In genomic region chr2:151771599-151772358, GRCh38 we compare ENCODE assay signal across 10 cellular contexts. TPM values are rescaled to one million over a fixed set of nuclear protein-coding genes. Genes with fewer than 3 reads are reported as not detected.
DNase-seq lines count a peak whose midpoint lies in the region; ATAC-seq, FAIRE-seq and TF ChIP-seq lines count a peak whose summit lies in the region.
"Had no signal": no experiment of that assay in that cellular context is flagged by ENCODE, and none has a peak within 500 bp of the region (broad histone marks: within the 10 kb centered on the region; RNA-seq: fewer than 3 reads in every experiment).

No MANE protein-coding gene starts in this region.

- TF ChIP-seq RAD21 in HepG2 (CRISPR knock-in tag; IDR thresholded peaks at IDR 0.05) = no peak

- no peak overlapping the region for H3K27ac ChIP-seq in HepG2 (ENCODE audit: extremely low read length, insufficient read depth, low read length)

- WGBS in HepG2 (ENCODE audit: low lambda C conversion rate) = 90% methylated on average over 10 of the region's 10 CpGs

- intact Hi-C loops in HepG2 (cut with micrococcal nuclease; ENCODE audit: unreplicated experiment) = no loop called here

- no peaks in the 10 kb centered on the region for H3K27me3 ChIP-seq in HepG2 (ENCODE audit: control insufficient read depth in 1 of 2, insufficient read depth in 2 of 2, low read length in 2 of 2)
- H3K27me3 ChIP-seq: uterus had no signal

- H3K27ac Mint-ChIP-seq in T-helper 17 cell = no peak overlapping the region
- H3K27ac Mint-ChIP-seq: activated naive CD4-positive, alpha-beta T cell treated with anti-CD3 and anti-CD28 coated beads for 36 hours had no signal

- H3K4me1 Mint-ChIP-seq in T-helper 17 cell = peaks cover 3% of the 10 kb centered on the region

- CTCF ChIA-PET in HepG2 (lab: Yijun Ruan, JAX; ENCODE audit: low intra/inter-chr PET ratio, low total read pairs) = no interaction called here

- no peak for TF ChIP-seq CTCF in HepG2 (CRISPR knock-in tag; IDR thresholded peaks at IDR 0.05)

- no peaks in the 10 kb centered on the region for H3K27me3 Mint-ChIP-seq in T-helper 17 cell

- H3K36me3 ChIP-seq in HepG2 (replicated peaks in 1 of 2; ENCODE audit: control insufficient read depth in 1 of 2, insufficient read depth in 2 of 2, low read length in 2 of 2) = no peaks in the 10 kb centered on the region
- H3K36me3 ChIP-seq: uterus had no signal

- H3K9ac ChIP-seq in HepG2 (ENCODE audit: insufficient read depth, low read depth, low read length) = no peak overlapping the region

- H2AFZ ChIP-seq in HepG2 (ENCODE audit: low read length) = no peak overlapping the region

- no peaks in the 10 kb centered on the region for H3K79me2 ChIP-seq in HepG2 (ENCODE audit: insufficient read depth, low read length)

- no peaks in the 10 kb centered on the region for H3K4me1 ChIP-seq in HepG2 (ENCODE audit: insufficient read depth, low read length)

- no peak overlapping the region for H3K4me3 ChIP-seq in HepG2 (replicated peaks in 1 of 3; ENCODE audit: insufficient read depth in 1 of 3, low read depth in 2 of 3, low read length in 3 of 3)
- H3K4me3 ChIP-seq: uterus had no signal

- no peak for FAIRE-seq in HepG2 (lab: Jason Lieb, UNC)

- no peaks in the 10 kb centered on the region for H3K9me3 ChIP-seq in T-helper 17 cell (ENCODE audit: control insufficient read depth, low read length, poor library complexity, severe bottlenecking)
- H3K9me3 ChIP-seq in HepG2 (ENCODE audit: low read length) = no peaks in the 10 kb centered on the region
- H3K9me3 ChIP-seq: uterus had no signal

- TF ChIP-seq POLR2A in HepG2 (IDR thresholded peaks at IDR 0.05; ENCODE audit: insufficient read depth in 1 of 2, low read depth in 2 of 2, low read length in 2 of 2) = no peak

- no TSS peak for BruUV-seq in HepG2 (replicated peaks; lab: Mats Ljungman, UMichigan)

- DNase-seq in T-helper 17 cell (no peak), pons (ENCODE audit: low spot score) (peak; percentile 13), SK-N-DZ (ENCODE audit: low spot score) (no peak), HepG2 (ENCODE audit: low spot score) (no peak), epidermal melanocyte (ENCODE audit: insufficient read length, low spot score) (no peak)
- DNase-seq in stimulated activated CD4-positive, alpha-beta T cell treated with anti-CD3 and anti-CD28 coated beads, Interleukin-2, amount 100 ng/mL, for 24 hours = no peak
- DNase-seq: activated naive CD4-positive, alpha-beta T cell treated with anti-CD3 and anti-CD28 coated beads for 36 hours had no signal

- TF ChIP-seq EP300 in HepG2 (IDR thresholded peaks at IDR 0.05; ENCODE audit: low read depth in 2 of 2, low read length in 2 of 2) (no peak), HepG2 (CRISPR knock-in tag; IDR thresholded peaks at IDR 0.05; ENCODE audit: borderline replicate concordance) (no peak)

- no peak overlapping the region for H3K4me3 Mint-ChIP-seq in T-helper 17 cell
- H3K4me3 Mint-ChIP-seq: activated naive CD4-positive, alpha-beta T cell treated with anti-CD3 and anti-CD28 coated beads for 36 hours had no signal

- no peaks in the 10 kb centered on the region for H4K20me1 ChIP-seq in HepG2 (ENCODE audit: insufficient read depth, low read length)

- in situ Hi-C loops in HepG2 (cut with HindIII; ENCODE audit: extremely low pct_ligation_motif_present, low pct_unique_long_range_greater_than_20kb) = no loop called here

- H3K36me3 Mint-ChIP-seq in T-helper 17 cell (ENCODE audit: low read depth) = peaks cover 2% of the 10 kb centered on the region

- no peak overlapping the region for H3K4me2 ChIP-seq in HepG2 (ENCODE audit: low read depth, low read length)

- ATAC-seq in GM18861 (IDR thresholded peaks at IDR 0.05; ENCODE audit: unreplicated experiment) (peak; percentile 94), HG02759 (IDR thresholded peaks at IDR 0.05; ENCODE audit: unreplicated experiment) (peak; percentile 95), T-helper 17 cell (peak; percentile 84), HepG2 (no peak)

- POLR2A ChIA-PET in HepG2 (lab: Yijun Ruan, JAX) = no interaction called here

TF ChIP-seq in HepG2, 621 proteins besides CTCF, POLR2A, EP300 and RAD21 (continues in another document):
- TF ChIP-seq ZNF776 (CRISPR knock-in tag; IDR thresholded peaks at IDR 0.05) (no peak), ZNF777 (CRISPR knock-in tag; IDR thresholded peaks at IDR 0.05) (no peak), TARDBP (CRISPR knock-in tag; IDR thresholded peaks at IDR 0.05) (no peak), ZNF350 (CRISPR knock-in tag; IDR thresholded peaks at IDR 0.05; ENCODE audit: borderline replicate concordance, low read depth) (no peak), ZNF274 (CRISPR knock-in tag; IDR thresholded peaks at IDR 0.05) (no peak), PRDM4 (CRISPR knock-in tag; IDR thresholded peaks at IDR 0.05; ENCODE audit: borderline replicate concordance) (no peak)

RNA-seq across cellular contexts. Expression of gene NEB, which starts 37.5 kb away (rescaled TPM):
- total RNA-seq in T-helper 17 cell (1 to 10 TPM; 1.6 to 1.7 TPM), HepG2 (2016; rRNA removed; fragmentation: Illumina TruSeq; extraction: Trizol) (0.18 and 0.24 TPM in 2 replicates)
- 0.19 TPM in 1 of 2 replicates, not detected in the other for polyA plus RNA-seq in SK-N-DZ (2014; cell fraction: cytosol; rRNA removed)
- 0.18 and 0.54 TPM in 2 replicates for polyA plus RNA-seq in SK-N-DZ (2014; cell fraction: nucleus; rRNA removed)
- 0.10 TPM in 1 of 2 replicates, not detected in the other for total RNA-seq in HepG2 (2016; cell fraction: cytosol; rRNA removed; fragmentation: Illumina TruSeq; extraction: Trizol; ENCODE audit: low read depth)
- 0.19 and 0.33 TPM in 2 replicates for total RNA-seq in HepG2 (2016; cell fraction: insoluble cytoplasmic fraction; rRNA removed; fragmentation: Illumina TruSeq; extraction: Trizol)
- 0.03 TPM in 2 replicates for total RNA-seq in HepG2 (2016; cell fraction: membrane; rRNA removed; fragmentation: Illumina TruSeq; extraction: Trizol)
- total RNA-seq in HepG2 (2016; cell fraction: nucleus; rRNA removed; fragmentation: Illumina TruSeq; extraction: Trizol) = 0.66 and 0.96 TPM in 2 replicates
- polyA plus RNA-seq in HepG2 (2011; rRNA removed) = 0.21 and 0.27 TPM in 2 replicates
- polyA plus RNA-seq in HepG2 (2011; cell fraction: cytosol; rRNA removed) = 0.03 and 0.05 TPM in 2 replicates
- 0.57 and 0.72 TPM in 2 replicates for polyA plus RNA-seq in HepG2 (2011; cell fraction: nucleus; rRNA removed)
- 1.1 and 1.2 TPM in 2 replicates for polyA plus RNA-seq in HepG2 (2012)
- polyA plus RNA-seq in HepG2 (2016; cell fraction: cytosol; fragmentation: Illumina TruSeq; extraction: Trizol; ENCODE audit: low read depth) = 0.09 TPM in 1 of 2 replicates, not detected in the other
- 0.01 and 0.14 TPM in 2 replicates for polyA plus RNA-seq in HepG2 (2016; cell fraction: insoluble cytoplasmic fraction; fragmentation: Illumina TruSeq; extraction: Trizol; ENCODE audit: low read depth)
- not detected in 2 replicates for polyA plus RNA-seq in HepG2 (2016; cell fraction: membrane; fragmentation: Illumina TruSeq; extraction: Trizol; ENCODE audit: low read depth)
- polyA plus RNA-seq in HepG2 (2016; cell fraction: nucleus; fragmentation: Illumina TruSeq; extraction: Trizol; ENCODE audit: insufficient read depth, low read depth) = 0.41 and 0.64 TPM in 2 replicates
- polyA minus RNA-seq in HepG2 (2011; rRNA and poly(A)+ RNA removed; ENCODE audit: low replicate concordance) = 0.06 and 0.82 TPM in 2 replicates
- 0.10 TPM in 1 of 2 replicates, not detected in the other for polyA minus RNA-seq in HepG2 (2011; cell fraction: cytosol; rRNA and poly(A)+ RNA removed)
- 0.90 and 1.7 TPM in 2 replicates for polyA minus RNA-seq in HepG2 (2011; cell fraction: nucleus; rRNA and poly(A)+ RNA removed)

RNA-seq across cellular contexts. Expression of gene ARL5A, which starts 56.4 kb away (rescaled TPM):
- total RNA-seq in T-helper 17 cell = 10 to 100 TPM; 27.6 to 30.1 TPM
- polyA plus RNA-seq in SK-N-DZ (2014; cell fraction: cytosol; rRNA removed) = 24.0 and 41.4 TPM in 2 replicates
- 15.7 and 19.0 TPM in 2 replicates for polyA plus RNA-seq in SK-N-DZ (2014; cell fraction: nucleus; rRNA removed)
- total RNA-seq in HepG2 (2016; rRNA removed; fragmentation: Illumina TruSeq; extraction: Trizol) = 149 and 170 TPM in 2 replicates
- total RNA-seq in HepG2 (2016; cell fraction: cytosol; rRNA removed; fragmentation: Illumina TruSeq; extraction: Trizol; ENCODE audit: low read depth) = 75.4 and 85.0 TPM in 2 replicates
- 144 and 150 TPM in 2 replicates for total RNA-seq in HepG2 (2016; cell fraction: insoluble cytoplasmic fraction; rRNA removed; fragmentation: Illumina TruSeq; extraction: Trizol)
- 220 and 225 TPM in 2 replicates for total RNA-seq in HepG2 (2016; cell fraction: membrane; rRNA removed; fragmentation: Illumina TruSeq; extraction: Trizol)
- total RNA-seq in HepG2 (2016; cell fraction: nucleus; rRNA removed; fragmentation: Illumina TruSeq; extraction: Trizol) = 85.9 and 100 TPM in 2 replicates
- 34.2 and 47.5 TPM in 2 replicates for polyA plus RNA-seq in HepG2 (2011; rRNA removed)
- polyA plus RNA-seq in HepG2 (2011; cell fraction: cytosol; rRNA removed) = 23.3 and 35.0 TPM in 2 replicates
- 21.9 and 29.1 TPM in 2 replicates for polyA plus RNA-seq in HepG2 (2011; cell fraction: nucleus; rRNA removed)
- polyA plus RNA-seq in HepG2 (2012) = 46.8 and 63.2 TPM in 2 replicates
- 49.2 and 53.4 TPM in 2 replicates for polyA plus RNA-seq in HepG2 (2016; cell fraction: cytosol; fragmentation: Illumina TruSeq; extraction: Trizol; ENCODE audit: low read depth)
- 78.6 and 90.5 TPM in 2 replicates for polyA plus RNA-seq in HepG2 (2016; cell fraction: insoluble cytoplasmic fraction; fragmentation: Illumina TruSeq; extraction: Trizol; ENCODE audit: low read depth)
- 89.2 and 108 TPM in 2 replicates for polyA plus RNA-seq in HepG2 (2016; cell fraction: membrane; fragmentation: Illumina TruSeq; extraction: Trizol; ENCODE audit: low read depth)
- 53.8 and 56.7 TPM in 2 replicates for polyA plus RNA-seq in HepG2 (2016; cell fraction: nucleus; fragmentation: Illumina TruSeq; extraction: Trizol; ENCODE audit: insufficient read depth, low read depth)
- polyA minus RNA-seq in HepG2 (2011; rRNA and poly(A)+ RNA removed; ENCODE audit: low replicate concordance) = 8.7 and 27.5 TPM in 2 replicates
- polyA minus RNA-seq in HepG2 (2011; cell fraction: cytosol; rRNA and poly(A)+ RNA removed) = 42.2 and 46.0 TPM in 2 replicates
- 141 and 173 TPM in 2 replicates for polyA minus RNA-seq in HepG2 (2011; cell fraction: nucleus; rRNA and poly(A)+ RNA removed)
